ENCODE assay signal across 1 cellular context in genomic region chr15:63749330-63749942, GRCh38.
TF ChIP-seq lines count a peak whose summit lies in the region.

No MANE protein-coding gene starts in this region.

TF ChIP-seq in GM23338, 12 proteins besides CTCF, POLR2A, EP300 and RAD21 (continued from another document):
- TF ChIP-seq REST (IDR thresholded peaks at IDR 0.05; ENCODE audit: unreplicated experiment): no peak
- TF ChIP-seq CREB1 (CRISPR knock-in tag; IDR thresholded peaks at IDR 0.05; ENCODE audit: low read depth): no peak
- no peak for TF ChIP-seq ZNF114 (CRISPR knock-in tag; IDR thresholded peaks at IDR 0.05)
- TF ChIP-seq JUNB (IDR thresholded peaks at IDR 0.05; ENCODE audit: unreplicated experiment): no peak
- TF ChIP-seq POLR2AphosphoS5 (IDR thresholded peaks at IDR 0.05; ENCODE audit: low read depth): no peak
- TF ChIP-seq ZNF331 (CRISPR knock-in tag; IDR thresholded peaks at IDR 0.05; ENCODE audit: low read depth): no peak
